Comparison of ENCODE assay signal across 14 cellular contexts in the genomic region with DNA sequence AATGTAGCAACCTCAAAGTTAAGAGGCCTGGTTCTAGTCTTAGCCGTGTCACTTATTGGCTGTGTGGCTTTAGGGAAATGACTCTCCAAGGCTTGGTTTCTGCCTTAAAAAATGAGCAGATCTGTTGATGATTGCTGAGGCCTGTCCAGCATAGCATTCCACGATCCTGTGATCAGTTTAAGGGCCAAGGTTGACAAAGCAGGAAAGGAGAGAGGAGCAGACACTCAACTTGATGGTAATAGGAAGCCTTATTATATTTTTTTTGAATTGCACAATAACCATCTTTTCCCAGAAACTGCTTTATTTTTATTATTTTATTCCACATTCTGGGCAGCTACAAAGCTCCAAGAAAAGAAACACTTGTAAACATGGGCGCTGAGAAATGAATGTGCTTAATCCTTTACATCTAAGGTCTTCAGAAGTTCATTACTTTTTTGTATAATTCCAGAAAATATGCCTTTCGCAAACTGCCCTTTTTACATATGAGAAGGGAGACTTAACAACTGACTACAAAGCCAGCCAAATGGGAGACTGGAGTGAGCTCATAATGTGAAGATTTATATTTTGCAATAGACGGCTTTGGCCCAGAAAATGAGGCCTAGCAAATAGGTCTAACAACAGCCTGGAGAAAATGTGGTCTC.
DNase-seq lines count a peak whose midpoint lies in the region; ATAC-seq, FAIRE-seq and TF ChIP-seq lines count a peak whose summit lies in the region.
"Had no signal": no experiment of that assay in that cellular context is flagged by ENCODE, and none has a peak within 500 bp of the region (broad histone marks: within the 10 kb centered on the region; RNA-seq: fewer than 3 reads in every experiment).

No MANE protein-coding gene starts in this region.

- H3K4me1 ChIP-seq in Peyer's patch (no peaks in the 10 kb centered on the region), ovary (ENCODE audit: insufficient read depth) (peaks cover 22% of the 10 kb centered on the region), upper lobe of left lung (no peaks in the 10 kb centered on the region)
- H3K4me1 ChIP-seq: SJSA1 had no signal

- peak; percentile 27 to 87 for ATAC-seq in upper lobe of left lung (ENCODE audit: low FRiP score in 2 of 2)
- ATAC-seq in HG02571 (IDR thresholded peaks at IDR 0.05; ENCODE audit: unreplicated experiment): no peak
- ATAC-seq in HG03159 (IDR thresholded peaks at IDR 0.05; ENCODE audit: unreplicated experiment): no peak

- DNase-seq in Peyer's patch (no peak), foreskin fibroblast (peak; percentile 66 to 67), ovary (peak in 2 of 5 donors; percentile 39 to 56), upper lobe of left lung (no peak), RCC 7860 (ENCODE audit: low spot score) (no peak), retina (no peak)
- DNase-seq: NCI-H1105 treated with DMSO at 0.1 percent for 48 hours; NCI-H748 treated with DMSO at 0.1 percent for 48 hours; stimulated activated CD4-positive, alpha-beta T cell treated with anti-CD3 and anti-CD28 coated beads, Interleukin-2, amount 100 ng/mL, for 24 hours; stimulated activated naive CD4-positive, alpha-beta T cell had no signal

- intact Hi-C loops in ovary (cut with DNase I): no loop called here

- no peaks in the 10 kb centered on the region for H3K36me3 ChIP-seq in Peyer's patch
- no peaks in the 10 kb centered on the region for H3K36me3 ChIP-seq in ovary
- no peaks in the 10 kb centered on the region for H3K36me3 ChIP-seq in upper lobe of left lung
- H3K36me3 ChIP-seq: SJSA1 had no signal

- TF ChIP-seq EP300 in ovary (IDR thresholded peaks at IDR 0.05) (peak; percentile 44), upper lobe of left lung (IDR thresholded peaks at IDR 0.05) (no peak)

- H3K9me3 ChIP-seq in Peyer's patch (no peaks in the 10 kb centered on the region), ovary (no peaks in the 10 kb centered on the region), upper lobe of left lung (no peaks in the 10 kb centered on the region)
- H3K9me3 ChIP-seq: SJSA1 had no signal

- peak overlapping the region; percentile 20 to 59 (median 48) for H3K27ac ChIP-seq in Peyer's patch
- H3K27ac ChIP-seq in ovary: peak overlapping the region in 1 of 2 donors; percentile 85
- peak overlapping the region in 3 of 4 donors; percentile 42 to 85 (median 59) for H3K27ac ChIP-seq in upper lobe of left lung
- H3K27ac ChIP-seq: SJSA1 had no signal

- H3K27me3 ChIP-seq in Peyer's patch: no peaks in the 10 kb centered on the region
- H3K27me3 ChIP-seq in ovary: no peaks in the 10 kb centered on the region
- H3K27me3 ChIP-seq in upper lobe of left lung: no peaks in the 10 kb centered on the region
- H3K27me3 ChIP-seq: SJSA1 had no signal

- TF ChIP-seq CTCF in Peyer's patch (IDR thresholded peaks at IDR 0.05): no peak
- no peak for TF ChIP-seq CTCF in foreskin fibroblast (IDR thresholded peaks at IDR 0.05; ENCODE audit: low read depth, low read length)
- no peak for TF ChIP-seq CTCF in ovary (IDR thresholded peaks at IDR 0.05)
- TF ChIP-seq CTCF in upper lobe of left lung (IDR thresholded peaks at IDR 0.05): no peak

- no peak overlapping the region for H3K4me3 ChIP-seq in Peyer's patch
- no peak overlapping the region for H3K4me3 ChIP-seq in foreskin fibroblast (ENCODE audit: low read depth in 1 of 2, low read length in 2 of 2)
- no peak overlapping the region for H3K4me3 ChIP-seq in ovary
- H3K4me3 ChIP-seq in upper lobe of left lung: no peak overlapping the region
- H3K4me3 ChIP-seq: SJSA1 had no signal

- no peak for TF ChIP-seq POLR2A in Peyer's patch (IDR thresholded peaks at IDR 0.05)
- TF ChIP-seq POLR2A in ovary (IDR thresholded peaks at IDR 0.05): no peak
- TF ChIP-seq POLR2A in upper lobe of left lung (IDR thresholded peaks at IDR 0.05): no peak

- no peak for FAIRE-seq in RCC 7860 (lab: Jason Lieb, UNC)
- FAIRE-seq: D721Med had no signal

- WGBS in ovary, 3 donors: 17 to 22% (median 21%) methylated on average over 5 of the region's 5 CpGs
- WGBS in upper lobe of left lung, 2 donors: 74 to 79% methylated on average over 5 of the region's 5 CpGs

Comparison
In these comparisons a context has a peak if more than half of its experiments do, and no peak if none do; other contexts are left out.
1. DNase-seq: peak in foreskin fibroblast (2 of 2); none in Peyer's patch (0 of 3), upper lobe of left lung (0 of 2), RCC 7860 (single experiment) and retina (single experiment).
2. ATAC-seq: peak in upper lobe of left lung (2 of 2); none in HG02571 (single experiment) and HG03159 (single experiment).